10 cellular contexts compared by ENCODE assay signal in genomic region chr20:59063358-59064213, GRCh38. TPM values are rescaled to one million over a fixed set of nuclear protein-coding genes. Genes with fewer than 3 reads are reported as not detected.
DNase-seq lines count a peak whose midpoint lies in the region; ATAC-seq, FAIRE-seq and TF ChIP-seq lines count a peak whose summit lies in the region.
"Had no signal": no experiment of that assay in that cellular context is flagged by ENCODE, and none has a peak within 500 bp of the region (broad histone marks: within the 10 kb centered on the region; RNA-seq: fewer than 3 reads in every experiment).

No MANE protein-coding gene starts in this region.

- peak; percentile 75 for FAIRE-seq in urothelium cell line (lab: Jason Lieb, UNC)

- no peak for TF ChIP-seq CTCF in Peyer's patch (IDR thresholded peaks at IDR 0.05)

- no peaks in the 10 kb centered on the region for H3K36me3 ChIP-seq in Peyer's patch

- H3K27ac ChIP-seq in Peyer's patch: peak overlapping the region in 1 of 4 donors; percentile 32

- no peaks in the 10 kb centered on the region for H3K27me3 ChIP-seq in Peyer's patch

- no peaks in the 10 kb centered on the region for H3K36me3 Mint-ChIP-seq in activated CD4-positive, alpha-beta T cell treated with anti-CD3 and anti-CD28 coated beads, Interleukin-2, amount 10 ng/mL, durations not matched to agents 24 days and 14 days (ENCODE audit: low read depth)

- H3K4me3 Mint-ChIP-seq in activated CD4-positive, alpha-beta T cell treated with anti-CD3 and anti-CD28 coated beads, Interleukin-2, amount 10 ng/mL, durations not matched to agents 24 days and 14 days: no peak overlapping the region

- H3K9me3 ChIP-seq in Peyer's patch: no peaks in the 10 kb centered on the region

- H3K4me3 ChIP-seq in Peyer's patch: no peak overlapping the region

- no peak for TF ChIP-seq POLR2A in Peyer's patch (IDR thresholded peaks at IDR 0.05)

- DNase-seq in activated CD4-positive, alpha-beta T cell treated with anti-CD3 and anti-CD28 coated beads, Interleukin-2, amount 10 ng/mL, durations not matched to agents 24 days and 14 days: peak; percentile 50
- no peak for DNase-seq in activated CD4-positive, alpha-beta T cell treated with anti-CD3 and anti-CD28 coated beads for 48 hours
- DNase-seq in astrocyte of the hippocampus (ENCODE audit: low read depth, low spot score): peak; percentile 75
- DNase-seq in iPS-NIHi7 (ENCODE audit: extremely low spot score): peak; percentile 47
- DNase-seq in urothelium cell line (ENCODE audit: low spot score): peak; percentile 94
- no peak for DNase-seq in DMS79 treated with DMSO at 0.1 percent for 48 hours (lab: John Stamatoyannopoulos, UW)
- DNase-seq in Peyer's patch: no peak
- DNase-seq: AML-193; stimulated activated CD8-positive, alpha-beta memory T cell treated with anti-CD3 and anti-CD28 coated beads, Interleukin-4, amount 100 ng/mL, for 48 hours had no signal

- no peaks in the 10 kb centered on the region for H3K9me3 Mint-ChIP-seq in activated CD4-positive, alpha-beta T cell treated with anti-CD3 and anti-CD28 coated beads, Interleukin-2, amount 10 ng/mL, durations not matched to agents 24 days and 14 days

- H3K4me1 Mint-ChIP-seq in activated CD4-positive, alpha-beta T cell treated with anti-CD3 and anti-CD28 coated beads, Interleukin-2, amount 10 ng/mL, durations not matched to agents 24 days and 14 days: peaks cover 3% of the 10 kb centered on the region

- H3K27me3 Mint-ChIP-seq in activated CD4-positive, alpha-beta T cell treated with anti-CD3 and anti-CD28 coated beads, Interleukin-2, amount 10 ng/mL, durations not matched to agents 24 days and 14 days: peaks cover 40% of the 10 kb centered on the region

- no peaks in the 10 kb centered on the region for H3K4me1 ChIP-seq in Peyer's patch

- intact Hi-C loops in activated CD4-positive, alpha-beta T cell treated with anti-CD3 and anti-CD28 coated beads, Interleukin-2, amount 10 ng/mL, durations not matched to agents 24 days and 14 days (cut with micrococcal nuclease): no loop called here

- no peak for ATAC-seq in GM19324 (IDR thresholded peaks at IDR 0.05; ENCODE audit: low FRiP score, unreplicated experiment)

- no peak overlapping the region for H3K27ac Mint-ChIP-seq in activated CD4-positive, alpha-beta T cell treated with anti-CD3 and anti-CD28 coated beads, Interleukin-2, amount 10 ng/mL, durations not matched to agents 24 days and 14 days

RNA-seq across cellular contexts. Expression of gene PRELID3B, which starts 21.0 kb away (rescaled TPM):
- total RNA-seq in activated CD4-positive, alpha-beta T cell treated with anti-CD3 and anti-CD28 coated beads, Interleukin-2, amount 10 ng/mL, durations not matched to agents 24 days and 14 days: 119 and 123 TPM in 2 replicates
- 100 to 1,000 TPM in 2 of 4 donors, 10 to 100 TPM in 2; 44.6 to 148 (median 86.5) TPM for total RNA-seq in Peyer's patch

RNA-seq across cellular contexts. Expression of gene ATP5F1E, which starts 31.5 kb away (rescaled TPM):
- 69.9 and 70.9 TPM in 2 replicates for total RNA-seq in activated CD4-positive, alpha-beta T cell treated with anti-CD3 and anti-CD28 coated beads, Interleukin-2, amount 10 ng/mL, durations not matched to agents 24 days and 14 days
- 10 to 100 TPM; 20.6 to 34.0 (median 26.8) TPM for total RNA-seq in Peyer's patch

RNA-seq across cellular contexts. Expression of gene TUBB1, which starts 44.4 kb away (rescaled TPM):
- total RNA-seq in activated CD4-positive, alpha-beta T cell treated with anti-CD3 and anti-CD28 coated beads, Interleukin-2, amount 10 ng/mL, durations not matched to agents 24 days and 14 days: not detected in 2 replicates
- total RNA-seq in Peyer's patch: not detected

RNA-seq across cellular contexts. Expression of gene CTSZ, which starts 56.5 kb away (rescaled TPM):
- total RNA-seq in activated CD4-positive, alpha-beta T cell treated with anti-CD3 and anti-CD28 coated beads, Interleukin-2, amount 10 ng/mL, durations not matched to agents 24 days and 14 days: 48.1 and 51.1 TPM in 2 replicates
- total RNA-seq in Peyer's patch: 100 to 1,000 TPM in 3 of 4 donors, 10 to 100 TPM in 1; 78.4 to 310 (median 274) TPM

Comparison
In these comparisons a context has a peak if more than half of its experiments do, and no peak if none do; other contexts are left out.
1. DNase-seq: peak in activated CD4-positive, alpha-beta T cell treated with anti-CD3 and anti-CD28 coated beads, Interleukin-2, amount 10 ng/mL, durations not matched to agents 24 days and 14 days (single experiment), astrocyte of the hippocampus (single experiment), iPS-NIHi7 (single experiment) and urothelium cell line (single experiment); none in activated CD4-positive, alpha-beta T cell treated with anti-CD3 and anti-CD28 coated beads for 48 hours (single experiment), DMS79 treated with DMSO at 0.1 percent for 48 hours (single experiment) and Peyer's patch (0 of 3).